1 cellular context compared by ENCODE assay signal in the genomic region with DNA sequence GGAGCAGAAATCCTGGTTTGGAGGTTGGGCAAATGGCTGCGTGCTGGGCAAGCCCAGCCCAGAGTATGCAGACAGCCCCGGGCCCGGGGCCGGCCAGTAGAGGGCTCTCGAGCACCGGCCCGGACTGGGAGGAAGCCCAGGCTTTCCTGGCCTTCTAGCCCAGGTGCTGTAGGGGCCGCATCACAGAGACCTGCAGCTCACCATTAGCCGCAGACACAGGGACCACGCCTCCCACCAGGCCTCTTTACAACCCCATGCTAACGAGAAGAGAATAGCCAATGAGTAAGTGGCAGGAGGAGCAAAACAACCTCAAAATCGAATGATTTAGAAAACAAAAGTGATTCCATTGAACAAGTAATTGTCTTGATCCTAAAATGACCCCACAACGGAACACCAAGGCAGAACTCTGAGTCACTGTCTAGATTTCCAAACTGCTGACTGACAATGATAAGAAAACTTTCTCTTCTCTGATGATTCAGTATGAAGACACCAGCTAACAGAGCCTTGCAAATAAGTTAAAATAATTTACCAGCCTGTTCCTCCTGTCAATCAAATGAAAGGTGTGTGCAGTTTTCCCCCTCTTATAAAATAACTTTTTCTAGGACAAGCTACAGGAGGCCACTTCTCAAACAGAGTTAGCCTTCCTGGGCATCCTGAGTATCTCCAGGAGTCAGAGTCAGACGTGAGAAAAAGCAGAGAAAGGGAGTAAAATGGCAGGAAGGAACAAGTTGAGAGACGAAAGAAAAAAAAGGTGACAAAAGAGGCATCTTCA.
TF ChIP-seq lines count a peak whose summit lies in the region.

No MANE protein-coding gene starts in this region.

TF ChIP-seq in HepG2, 621 proteins besides CTCF, POLR2A, EP300 and RAD21 (continued from another document):
- TF ChIP-seq, protein P1, sequence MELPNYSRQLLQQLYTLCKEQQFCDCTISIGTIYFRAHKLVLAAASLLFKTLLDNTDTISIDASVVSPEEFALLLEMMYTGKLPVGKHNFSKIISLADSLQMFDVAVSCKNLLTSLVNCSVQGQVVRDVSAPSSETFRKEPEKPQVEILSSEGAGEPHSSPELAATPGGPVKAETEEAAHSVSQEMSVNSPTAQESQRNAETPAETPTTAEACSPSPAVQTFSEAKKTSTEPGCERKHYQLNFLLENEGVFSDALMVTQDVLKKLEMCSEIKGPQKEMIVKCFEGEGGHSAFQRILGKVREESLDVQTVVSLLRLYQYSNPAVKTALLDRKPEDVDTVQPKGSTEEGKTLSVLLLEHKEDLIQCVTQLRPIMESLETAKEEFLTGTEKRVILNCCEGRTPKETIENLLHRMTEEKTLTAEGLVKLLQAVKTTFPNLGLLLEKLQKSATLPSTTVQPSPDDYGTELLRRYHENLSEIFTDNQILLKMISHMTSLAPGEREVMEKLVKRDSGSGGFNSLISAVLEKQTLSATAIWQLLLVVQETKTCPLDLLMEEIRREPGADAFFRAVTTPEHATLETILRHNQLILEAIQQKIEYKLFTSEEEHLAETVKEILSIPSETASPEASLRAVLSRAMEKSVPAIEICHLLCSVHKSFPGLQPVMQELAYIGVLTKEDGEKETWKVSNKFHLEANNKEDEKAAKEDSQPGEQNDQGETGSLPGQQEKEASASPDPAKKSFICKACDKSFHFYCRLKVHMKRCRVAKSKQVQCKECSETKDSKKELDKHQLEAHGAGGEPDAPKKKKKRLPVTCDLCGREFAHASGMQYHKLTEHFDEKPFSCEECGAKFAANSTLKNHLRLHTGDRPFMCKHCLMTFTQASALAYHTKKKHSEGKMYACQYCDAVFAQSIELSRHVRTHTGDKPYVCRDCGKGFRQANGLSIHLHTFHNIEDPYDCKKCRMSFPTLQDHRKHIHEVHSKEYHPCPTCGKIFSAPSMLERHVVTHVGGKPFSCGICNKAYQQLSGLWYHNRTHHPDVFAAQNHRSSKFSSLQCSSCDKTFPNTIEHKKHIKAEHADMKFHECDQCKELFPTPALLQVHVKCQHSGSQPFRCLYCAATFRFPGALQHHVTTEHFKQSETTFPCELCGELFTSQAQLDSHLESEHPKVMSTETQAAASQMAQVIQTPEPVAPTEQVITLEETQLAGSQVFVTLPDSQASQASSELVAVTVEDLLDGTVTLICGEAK (IDR thresholded peaks at IDR 0.05) = no peak
- TF ChIP-seq, protein P1 (CRISPR knock-in tag; IDR thresholded peaks at IDR 0.05) = no peak
- no peak for TF ChIP-seq KDM6A (CRISPR knock-in tag; IDR thresholded peaks at IDR 0.05; ENCODE audit: low read depth)
